In the genomic region with DNA sequence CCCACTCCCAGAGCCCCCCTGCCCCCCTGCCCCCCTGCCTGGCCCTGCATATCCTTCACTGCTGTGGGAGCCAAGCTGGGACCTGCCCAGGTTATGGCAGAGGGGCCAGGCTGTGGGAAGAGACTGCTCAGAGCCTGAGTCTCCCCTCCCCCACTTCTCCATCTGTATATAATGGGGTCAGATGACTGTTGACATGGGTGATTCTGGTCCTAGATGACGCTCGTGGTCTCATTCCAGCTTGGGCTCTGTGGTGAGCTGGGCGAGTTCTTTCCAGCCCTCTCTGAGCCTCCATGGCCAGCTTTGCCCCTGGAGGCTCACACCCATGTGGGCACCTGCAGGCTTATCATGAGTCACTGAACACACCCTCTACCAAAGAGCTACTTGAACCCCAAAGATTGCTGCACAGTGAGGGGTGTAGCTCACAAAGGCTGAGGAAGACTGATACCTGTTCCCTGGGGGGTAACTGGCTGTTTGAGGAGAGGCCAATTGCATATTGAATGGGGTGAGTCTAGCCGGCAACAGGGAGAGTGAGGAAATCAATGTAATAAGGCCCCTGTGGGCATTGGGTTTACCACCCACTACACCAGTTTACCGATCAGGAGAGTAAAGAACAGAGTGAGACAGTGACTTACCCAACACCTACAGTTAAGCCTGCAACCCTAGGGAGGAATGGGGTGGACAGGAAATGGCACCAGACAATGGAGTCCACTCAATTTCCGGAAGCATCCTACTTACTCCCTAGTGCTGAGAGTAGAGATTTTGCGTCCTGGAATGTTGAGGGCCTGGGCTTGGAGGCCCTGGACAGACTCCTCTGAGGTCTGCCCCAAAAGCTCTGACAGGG, we compare ENCODE assay signal across 8 cellular contexts. TPM values are rescaled to one million over a fixed set of nuclear protein-coding genes. Genes with fewer than 3 reads are reported as not detected.
DNase-seq lines count a peak whose midpoint lies in the region; ATAC-seq, FAIRE-seq and TF ChIP-seq lines count a peak whose summit lies in the region.

No MANE protein-coding gene starts in this region.

- H3K9me3 Mint-ChIP-seq in stimulated activated naive B cell treated with anti-CD40 and anti-IgM and Interleukin-4, amounts not matched to agents 10 μg/mL and 1 μg/mL and 100 μg/mL, for 72 hours, result no peaks in the 10 kb centered on the region

- peak overlapping the region; percentile 96 to 99 for H3K9ac ChIP-seq in K562 (ENCODE audit: insufficient read depth in 1 of 2, low read depth in 2 of 2, low read length in 2 of 2)

- TF ChIP-seq CTCF in K562 (IDR thresholded peaks at IDR 0.05 in 2 of 3, conservative IDR thresholded peaks at IDR 0.05 in 1 of 3; ENCODE audit: insufficient read depth in 2 of 3, low read depth in 1 of 3, low read length in 3 of 3), result no peak

- 0 out of 2 replicates have a peak, but pooled peaks cover 3% of the 10 kb centered on the region for H4K20me1 ChIP-seq in K562 (replicated peaks; ENCODE audit: control insufficient read depth, insufficient read depth, low read length)

- peaks cover 2 to 9% of the 10 kb centered on the region in 2 donors for H3K36me3 Mint-ChIP-seq in stimulated activated naive B cell treated with anti-CD40 and anti-IgM and Interleukin-4, amounts not matched to agents 10 μg/mL and 1 μg/mL and 100 μg/mL, for 72 hours

- H3K79me2 ChIP-seq in K562 (ENCODE audit: control insufficient read depth, insufficient read depth, low read length), result peaks cover 41% of the 10 kb centered on the region

- no peaks in the 10 kb centered on the region for H3K27me3 Mint-ChIP-seq in stimulated activated naive B cell treated with anti-CD40 and anti-IgM and Interleukin-4, amounts not matched to agents 10 μg/mL and 1 μg/mL and 100 μg/mL, for 72 hours

- no peak for TF ChIP-seq POLR2A in K562 (conservative IDR thresholded peaks at IDR 0.05)

- 23% methylated on average over 7 of the region's 7 CpGs for WGBS in K562 (ENCODE audit: insufficient coverage, low coverage, missing lambda C conversion rate)

- peak overlapping the region; percentile 76 to 85 for H3K4me3 Mint-ChIP-seq in stimulated activated naive B cell treated with anti-CD40 and anti-IgM and Interleukin-4, amounts not matched to agents 10 μg/mL and 1 μg/mL and 100 μg/mL, for 72 hours

- no peaks in the 10 kb centered on the region for H3K9me1 ChIP-seq in K562 (ENCODE audit: control insufficient read depth, insufficient read depth, low read length)

- H3K27me3 ChIP-seq in K562 (ENCODE audit: control insufficient read depth in 2 of 2, insufficient read depth in 2 of 2, low read length in 2 of 2), result no peaks in the 10 kb centered on the region

- POLR2A ChIA-PET in K562 (lab: Yijun Ruan, JAX), result interaction anchor here (0.8 to 2.4 kb wide), 7 partner anchors 9 to 172 kb away, joined by 3 to 14 read pairs (median 3); no protein-coding TSS in a partner anchor

- peak overlapping the region; percentile 93 for H3K27ac Mint-ChIP-seq in stimulated activated naive B cell treated with anti-CD40 and anti-IgM and Interleukin-4, amounts not matched to agents 10 μg/mL and 1 μg/mL and 100 μg/mL, for 72 hours

- H3K4me1 ChIP-seq in K562 (replicated peaks in 1 of 2; ENCODE audit: control insufficient read depth in 2 of 2, insufficient read depth in 2 of 2, low read length in 2 of 2), result peaks cover 44 to 84% of the 10 kb centered on the region in 2 experiments

- TF ChIP-seq EP300 in K562 (IDR thresholded peaks at IDR 0.05; ENCODE audit: low read length), result no peak

- no peaks in the 10 kb centered on the region for H3K9me3 ChIP-seq in K562 (replicated peaks; ENCODE audit: control insufficient read depth, insufficient read depth, low read depth, low read length)

- DNase-seq in EH (ENCODE audit: low read depth), result peak; percentile 59
- peak; percentile 40 for DNase-seq in NCI-H1694 treated with DMSO at 0.1 percent for 48 hours (lab: John Stamatoyannopoulos, UW)
- DNase-seq in K562 (ENCODE audit: extremely low read depth in 1 of 4, low spot score in 3 of 4), result peak in 2 of 4 experiments; percentile 24 to 59
- DNase-seq in inferior parietal cortex (ENCODE audit: extremely low spot score), result peak; percentile 43
- DNase-seq in stimulated activated naive B cell treated with anti-CD40 and anti-IgM and Interleukin-4, amounts not matched to agents 10 μg/mL and 1 μg/mL and 100 μg/mL, for 72 hours, result no peak
- no peak for DNase-seq in stimulated activated CD4-positive, alpha-beta T cell treated with anti-CD3 and anti-CD28 coated beads, Interleukin-1b, Interleukin-23, amount 100 ng/mL, for 48 hours
- no peak for DNase-seq in AG20443 (ENCODE audit: low spot score)

- no peak for ATAC-seq in K562
- ATAC-seq in stimulated activated naive B cell treated with anti-CD40 and anti-IgM and Interleukin-4, amounts not matched to agents 10 μg/mL and 1 μg/mL and 100 μg/mL, for 72 hours (replicated peaks), result no peak
- no peak for ATAC-seq in HG03442 (IDR thresholded peaks at IDR 0.05; ENCODE audit: unreplicated experiment)

- peak; percentile 67 for FAIRE-seq in K562 (lab: Jason Lieb, UNC)

- H3K4me1 Mint-ChIP-seq in stimulated activated naive B cell treated with anti-CD40 and anti-IgM and Interleukin-4, amounts not matched to agents 10 μg/mL and 1 μg/mL and 100 μg/mL, for 72 hours, result peaks cover 31 to 49% of the 10 kb centered on the region in 2 donors

- intact Hi-C loops in K562 (cut with micrococcal nuclease), result no loop called here

- TF ChIP-seq RAD21 in K562 (CRISPR knock-in tag; conservative IDR thresholded peaks at IDR 0.05 in 1 of 2, IDR thresholded peaks at IDR 0.05 in 1 of 2), result no peak

- H3K27ac ChIP-seq in K562 (ENCODE audit: extremely low read depth, low read depth, low read length), result peak overlapping the region; percentile 100

- peak overlapping the region; percentile 62 for H3K4me3 ChIP-seq in K562

- peak overlapping the region; percentile 97 for H3K4me2 ChIP-seq in K562 (ENCODE audit: insufficient read depth, low read length)

- CTCF ChIA-PET in K562 (lab: Yijun Ruan, JAX; ENCODE audit: low intra/inter-chr PET ratio), result no interaction called here

- BruUV-seq in K562 (replicated peaks; lab: Mats Ljungman, UMichigan), result no TSS peak

- in situ Hi-C loops in K562 (cut with MboI), result no loop called here

- no peaks in the 10 kb centered on the region for H3K36me3 ChIP-seq in K562 (ENCODE audit: control insufficient read depth, insufficient read depth, low read length)

- H2AFZ ChIP-seq in K562 (ENCODE audit: low read depth, low read length), result peak overlapping the region; percentile 14; the same call in 1 of the 2 replicates

TF ChIP-seq in K562, 482 proteins besides CTCF, POLR2A, EP300 and RAD21 (continues in another document):
- TF ChIP-seq CXXC5 (CRISPR knock-in tag; IDR thresholded peaks at IDR 0.05) (0 out of 2 replicates have a peak, but pooled peaks have one; percentile 19), U2AF1 (optimal IDR thresholded peaks at IDR 0.05; ENCODE audit: low read depth, low read length) (no peak), HNRNPLL (IDR thresholded peaks at IDR 0.05; ENCODE audit: low read depth, low read length, poor library complexity, severe bottlenecking) (no peak), TCF3 (CRISPR knock-in tag; IDR thresholded peaks at IDR 0.05) (0 out of 2 replicates have a peak, but pooled peaks have one; percentile 12), DPF2 (IDR thresholded peaks at IDR 0.05) (0 out of 2 replicates have a peak, but pooled peaks have one; percentile 13), HDAC2 (IDR thresholded peaks at IDR 0.05) (no peak), HDAC6 (IDR thresholded peaks at IDR 0.05; ENCODE audit: low read depth, low read length) (no peak), ZNF644 (tag; IDR thresholded peaks at IDR 0.05; ENCODE audit: low read depth) (no peak), ZFP1 (CRISPR knock-in tag; IDR thresholded peaks at IDR 0.05) (no peak), SUPT5H (IDR thresholded peaks at IDR 0.05) (peak; percentile 19; the same call in 1 of the 2 replicates), PYGO2 (tag; IDR thresholded peaks at IDR 0.05) (no peak)
- TF ChIP-seq, protein P1, sequence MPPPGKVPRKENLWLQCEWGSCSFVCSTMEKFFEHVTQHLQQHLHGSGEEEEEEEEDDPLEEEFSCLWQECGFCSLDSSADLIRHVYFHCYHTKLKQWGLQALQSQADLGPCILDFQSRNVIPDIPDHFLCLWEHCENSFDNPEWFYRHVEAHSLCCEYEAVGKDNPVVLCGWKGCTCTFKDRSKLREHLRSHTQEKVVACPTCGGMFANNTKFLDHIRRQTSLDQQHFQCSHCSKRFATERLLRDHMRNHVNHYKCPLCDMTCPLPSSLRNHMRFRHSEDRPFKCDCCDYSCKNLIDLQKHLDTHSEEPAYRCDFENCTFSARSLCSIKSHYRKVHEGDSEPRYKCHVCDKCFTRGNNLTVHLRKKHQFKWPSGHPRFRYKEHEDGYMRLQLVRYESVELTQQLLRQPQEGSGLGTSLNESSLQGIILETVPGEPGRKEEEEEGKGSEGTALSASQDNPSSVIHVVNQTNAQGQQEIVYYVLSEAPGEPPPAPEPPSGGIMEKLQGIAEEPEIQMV (tag; conservative IDR thresholded peaks at IDR 0.05; ENCODE audit: low read depth), result no peak
- TF ChIP-seq, protein P2, sequence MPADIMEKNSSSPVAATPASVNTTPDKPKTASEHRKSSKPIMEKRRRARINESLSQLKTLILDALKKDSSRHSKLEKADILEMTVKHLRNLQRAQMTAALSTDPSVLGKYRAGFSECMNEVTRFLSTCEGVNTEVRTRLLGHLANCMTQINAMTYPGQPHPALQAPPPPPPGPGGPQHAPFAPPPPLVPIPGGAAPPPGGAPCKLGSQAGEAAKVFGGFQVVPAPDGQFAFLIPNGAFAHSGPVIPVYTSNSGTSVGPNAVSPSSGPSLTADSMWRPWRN (IDR thresholded peaks at IDR 0.05; ENCODE audit: low read depth), result no peak

RNA-seq across cellular contexts. Expression of gene SREBF1, which starts 4.2 kb away (rescaled TPM):
- 392 and 1,233 TPM in 2 replicates for total RNA-seq in K562 (2011; cell fraction: chromatin; rRNA removed; ENCODE audit: low replicate concordance)
- 729 and 820 TPM in 2 replicates for total RNA-seq in K562 (2011; cell fraction: nucleolus; rRNA removed)
- 484 and 520 TPM in 2 replicates for total RNA-seq in K562 (2011; cell fraction: nucleoplasm; rRNA removed)
- total RNA-seq in K562 (2014; rRNA removed) (69.4 and 80.7 TPM in 2 replicates), K562 (2014; rRNA removed; fragmentation: Illumina TruSeq; extraction: Trizol) (28.6 and 31.2 TPM in 2 replicates), K562 (2015; rRNA removed; fragmentation: Illumina TruSeq; extraction: Trizol) (69.5 and 69.7 TPM in 2 replicates), K562 (2021) (134 and 169 TPM in 2 replicates)
- polyA plus RNA-seq in K562 (2011; rRNA removed) (35.6 and 140 TPM in 2 replicates), K562 (2014; fragmentation: Illumina TruSeq; extraction: Trizol) (98.4 and 117 TPM in 2 replicates), K562 (2014; fragmentation: Nextera tagmentation; extraction: Ambion mirVana) (1 to 10 TPM; 1.6 to 1.7 TPM), K562 (2014; rRNA removed) (90.3 and 91.1 TPM in 2 replicates)
- 54.3 and 84.0 TPM in 2 replicates for polyA plus RNA-seq in K562 (2011; cell fraction: cytosol; rRNA removed)
- 590 and 682 TPM in 2 replicates for polyA plus RNA-seq in K562 (2011; cell fraction: nucleus; rRNA removed)
- polyA plus RNA-seq in K562 (2012), result 162 and 169 TPM in 2 replicates
- 33.6 and 42.1 TPM in 2 replicates for polyA minus RNA-seq in K562 (2011; rRNA and poly(A)+ RNA removed)
- polyA minus RNA-seq in K562 (2011; cell fraction: cytosol; rRNA and poly(A)+ RNA removed), result 133 and 177 TPM in 2 replicates
- 150 and 229 TPM in 2 replicates for polyA minus RNA-seq in K562 (2011; cell fraction: nucleus; rRNA and poly(A)+ RNA removed)

Comparison
In these comparisons a context has a peak if more than half of its experiments do, and no peak if none do; other contexts are left out.
1. DNase-seq: peak in EH (single experiment), NCI-H1694 treated with DMSO at 0.1 percent for 48 hours (single experiment) and inferior parietal cortex (single experiment); none in stimulated activated naive B cell treated with anti-CD40 and anti-IgM and Interleukin-4, amounts not matched to agents 10 μg/mL and 1 μg/mL and 100 μg/mL, for 72 hours (single experiment), stimulated activated CD4-positive, alpha-beta T cell treated with anti-CD3 and anti-CD28 coated beads, Interleukin-1b, Interleukin-23, amount 100 ng/mL, for 48 hours (single experiment) and AG20443 (single experiment).